23 cellular contexts compared by ENCODE assay signal in the genomic region with DNA sequence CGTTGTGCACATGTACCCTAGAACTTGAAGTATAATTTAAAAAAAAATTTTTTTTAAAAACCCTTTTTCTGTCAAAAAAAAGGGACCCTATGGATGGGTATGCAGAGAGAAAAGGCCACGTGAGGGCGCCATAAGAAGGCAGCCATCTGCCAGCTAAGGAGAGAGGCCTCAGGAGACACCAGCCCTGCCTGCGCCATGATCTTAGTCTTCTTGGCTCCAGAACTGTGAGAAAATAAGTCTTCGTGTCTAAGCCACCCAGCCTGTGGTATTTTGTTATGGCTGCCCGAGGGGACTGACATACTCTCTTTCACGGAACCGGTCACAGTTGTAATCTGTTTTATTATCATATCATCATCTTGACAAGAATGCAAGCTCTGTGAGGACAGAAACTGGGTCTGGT.
"Had no signal": no experiment of that assay in that cellular context is flagged by ENCODE, and none has a peak within 500 bp of the region (broad histone marks: within the 10 kb centered on the region; RNA-seq: fewer than 3 reads in every experiment).

No MANE protein-coding gene starts in this region.

- H3K27me3 ChIP-seq: ascending aorta, breast epithelium, esophagus squamous epithelium, hepatocyte had no signal

- H3K4me1 ChIP-seq: ascending aorta, breast epithelium, esophagus squamous epithelium had no signal

- H3K79me2 ChIP-seq: hepatocyte had no signal

- ATAC-seq: left colon had no signal

- H3K4me3 Mint-ChIP-seq: activated naive CD4-positive, alpha-beta T cell treated with anti-CD3 and anti-CD28 coated beads, Interleukin-2, amount 50 U/mL, for 24 hours; mesothelial cell of epicardium; nephron progenitor cell had no signal

- H3K9me3 Mint-ChIP-seq: activated naive CD4-positive, alpha-beta T cell treated with anti-CD3 and anti-CD28 coated beads, Interleukin-2, amount 50 U/mL, for 24 hours; nephron progenitor cell had no signal

- H2AFZ ChIP-seq: hepatocyte had no signal

- H3K27me3 Mint-ChIP-seq: activated naive CD4-positive, alpha-beta T cell treated with anti-CD3 and anti-CD28 coated beads, Interleukin-2, amount 50 U/mL, for 24 hours had no signal

- H3K4me2 ChIP-seq: hepatocyte had no signal

- H3K27ac ChIP-seq: ascending aorta, breast epithelium, esophagus squamous epithelium, hepatocyte had no signal

- H3K36me3 ChIP-seq: ascending aorta, breast epithelium, esophagus squamous epithelium had no signal

- H3K9me3 ChIP-seq: ascending aorta, breast epithelium, esophagus squamous epithelium had no signal

- H3K36me3 Mint-ChIP-seq: activated naive CD4-positive, alpha-beta T cell treated with anti-CD3 and anti-CD28 coated beads, Interleukin-2, amount 50 U/mL, for 24 hours; mesothelial cell of epicardium had no signal

- DNase-seq: activated CD4-positive, CD25-positive, alpha-beta regulatory T cell treated with anti-CD3 and anti-CD28 coated beads, Interleukin-2, amount 50 U/mL, for 72 hours; activated CD8-positive, alpha-beta memory T cell treated with anti-CD3 and anti-CD28 coated beads for 24 hours; activated CD8-positive, alpha-beta memory T cell treated with anti-CD3 and anti-CD28 coated beads, Interleukin-2, amount 50 U/mL, for 48 hours; activated effector memory CD4-positive, alpha-beta T cell treated with anti-CD3 and anti-CD28 coated beads, Interleukin-2, amount 50 U/mL, for 16 hours; activated T-cell treated with anti-CD3 and anti-CD28 coated beads, Interleukin-2, amount 50 U/mL, for 48 hours; effector CD4-positive, alpha-beta T cell; esophagus squamous epithelium; islet precursor cell; left colon; nephron progenitor cell; occipital lobe; stimulated activated CD4-positive, alpha-beta T cell treated with anti-CD3 and anti-CD28 coated beads, Interleukin-12 subunit alpha, Interleukin-12 subunit beta, amount 100 ng/mL, for 4 hours; stimulated activated CD4-positive, alpha-beta T cell treated with anti-CD3 and anti-CD28 coated beads, Interleukin-1b, Interleukin-23, amount 100 ng/mL, for 48 hours; stimulated activated CD8-positive, alpha-beta memory T cell treated with anti-CD3 and anti-CD28 coated beads, Interleukin-4, amount 100 ng/mL, for 48 hours; stimulated activated naive CD4-positive, alpha-beta T cell; T-helper 1 cell; T-helper 9 cell had no signal

- H3K27ac Mint-ChIP-seq: activated naive CD4-positive, alpha-beta T cell treated with anti-CD3 and anti-CD28 coated beads, Interleukin-2, amount 50 U/mL, for 24 hours; mesothelial cell of epicardium; nephron progenitor cell had no signal

- H3K4me1 Mint-ChIP-seq: activated naive CD4-positive, alpha-beta T cell treated with anti-CD3 and anti-CD28 coated beads, Interleukin-2, amount 50 U/mL, for 24 hours had no signal

- H3K4me3 ChIP-seq: ascending aorta, breast epithelium, esophagus squamous epithelium, hepatocyte, lung had no signal
